12 cellular contexts compared by ENCODE assay signal in genomic region chr16:80028581-80029380, GRCh38.
"Had no signal": no experiment of that assay in that cellular context is flagged by ENCODE, and none has a peak within 500 bp of the region (broad histone marks: within the 10 kb centered on the region; RNA-seq: fewer than 3 reads in every experiment).

No MANE protein-coding gene starts in this region.

- DNase-seq: activated CD4-positive, alpha-beta T cell treated with anti-CD3 and anti-CD28 coated beads, Interleukin-2, amount 50 U/mL, for 48 hours; activated CD4-positive, CD25-positive, alpha-beta regulatory T cell treated with anti-CD3 and anti-CD28 coated beads, Interleukin-2, amount 50 U/mL, for 72 hours; activated effector memory CD4-positive, alpha-beta T cell treated with anti-CD3 and anti-CD28 coated beads, Interleukin-2, amount 50 U/mL, for 16 hours; activated naive CD8-positive, alpha-beta T cell treated with anti-CD3 and anti-CD28 coated beads for 36 hours; activated T-cell treated with anti-CD3 and anti-CD28 coated beads, Interleukin-2, amount 50 U/mL, for 4 hours; heart left ventricle; mucosa of descending colon; natural killer cell; stimulated activated CD4-positive, alpha-beta T cell treated with anti-CD3 and anti-CD28 coated beads, Interleukin-2, amount 100 ng/mL, for 48 hours; stimulated activated naive CD8-positive, alpha-beta T cell treated with anti-CD3 and anti-CD28 coated beads, Interleukin-15, Interleukin-2, amounts not matched to agents 100 U/mL and 50 U/mL, for 24 hours had no signal

- H3K36me3 ChIP-seq: heart left ventricle had no signal

- H3K36me3 Mint-ChIP-seq: activated naive CD8-positive, alpha-beta T cell treated with anti-CD3 and anti-CD28 coated beads for 36 hours; natural killer cell had no signal

- H3K9me3 ChIP-seq: mucosa of descending colon had no signal

- H3K9me3 Mint-ChIP-seq: activated T-cell treated with anti-CD3 and anti-CD28 coated beads, Interleukin-2, amount 50 U/mL, for 4 hours; natural killer cell; T-helper 2 cell treated with Interferon-gamma antibody and Interleukin-4, amounts not matched to agents 5 μg/mL and 100 μg/mL, for 36 hours had no signal

- H3K27me3 ChIP-seq: heart left ventricle had no signal

- H3K27ac Mint-ChIP-seq: activated naive CD8-positive, alpha-beta T cell treated with anti-CD3 and anti-CD28 coated beads for 36 hours; T-helper 2 cell treated with Interferon-gamma antibody and Interleukin-4, amounts not matched to agents 5 μg/mL and 100 μg/mL, for 36 hours had no signal

- H3K4me3 ChIP-seq: heart left ventricle, lung, mucosa of descending colon had no signal

- H3K27me3 Mint-ChIP-seq: activated naive CD8-positive, alpha-beta T cell treated with anti-CD3 and anti-CD28 coated beads for 36 hours had no signal

- H3K4me3 Mint-ChIP-seq: activated naive CD8-positive, alpha-beta T cell treated with anti-CD3 and anti-CD28 coated beads for 36 hours; activated T-cell treated with anti-CD3 and anti-CD28 coated beads, Interleukin-2, amount 50 U/mL, for 4 hours; T-helper 2 cell treated with Interferon-gamma antibody and Interleukin-4, amounts not matched to agents 5 μg/mL and 100 μg/mL, for 36 hours had no signal

- ATAC-seq: activated T-cell treated with anti-CD3 and anti-CD28 coated beads, Interleukin-2, amount 50 U/mL, for 4 hours; heart left ventricle; mucosa of descending colon; natural killer cell; stimulated activated naive CD8-positive, alpha-beta T cell treated with anti-CD3 and anti-CD28 coated beads, Interleukin-15, Interleukin-2, amounts not matched to agents 100 U/mL and 50 U/mL, for 24 hours had no signal
